In the genomic region with DNA sequence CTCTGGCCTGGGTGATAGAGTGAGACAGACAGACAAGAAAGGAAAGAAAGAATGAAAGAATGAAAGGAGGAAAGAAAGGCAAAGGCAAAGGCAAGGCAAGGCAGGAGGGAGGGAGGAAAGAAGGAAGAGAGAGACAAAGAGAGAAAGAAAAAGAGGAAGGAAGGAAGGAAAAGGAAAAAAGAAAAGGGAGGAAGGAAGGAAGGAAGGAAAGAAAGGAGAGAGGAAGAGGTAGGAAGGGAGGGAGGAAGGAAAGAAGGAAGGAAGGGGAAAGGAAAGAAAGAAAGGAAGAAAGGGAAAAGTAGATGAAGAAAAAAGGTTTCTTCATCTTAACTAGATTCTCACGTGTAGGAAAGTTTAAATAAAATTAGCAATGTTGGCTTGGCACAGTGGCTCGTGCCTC, we compare ENCODE assay signal across 32 cellular contexts.
"Had no signal": no experiment of that assay in that cellular context is flagged by ENCODE, and none has a peak within 500 bp of the region (broad histone marks: within the 10 kb centered on the region; RNA-seq: fewer than 3 reads in every experiment).

No MANE protein-coding gene starts in this region.

- H3K27me3 ChIP-seq: dorsolateral prefrontal cortex, heart right ventricle, pancreas, right lobe of liver, tibial nerve, upper lobe of left lung had no signal

- H3K27me3 Mint-ChIP-seq: stimulated activated naive CD8-positive, alpha-beta T cell treated with anti-CD3 and anti-CD28 coated beads, Interleukin-15, Interleukin-2, amounts not matched to agents 100 ng/mL and 50 ng/mL, for 24 hours had no signal

- H3K4me3 Mint-ChIP-seq: memory B cell; mesothelial cell of epicardium; naive thymus-derived CD4-positive, alpha-beta T cell; nephron; stimulated activated naive B cell treated with anti-CD40 and anti-IgM and Interleukin-4, amounts not matched to agents 10 μg/mL and 1 μg/mL and 100 μg/mL, for 72 hours; stimulated activated naive CD8-positive, alpha-beta T cell treated with anti-CD3 and anti-CD28 coated beads, Interleukin-15, Interleukin-2, amounts not matched to agents 100 ng/mL and 50 ng/mL, for 24 hours had no signal

- H3K4me1 ChIP-seq: left ventricle myocardium inferior, lower lobe of right lung, pancreas, right lobe of liver, upper lobe of left lung had no signal

- H3K36me3 ChIP-seq: left ventricle myocardium inferior, pancreas, right lobe of liver, thoracic aorta, tibial nerve had no signal

- H3K36me3 Mint-ChIP-seq: memory B cell; mesothelial cell of epicardium; stimulated activated naive B cell treated with anti-CD40 and anti-IgM and Interleukin-4, amounts not matched to agents 10 μg/mL and 1 μg/mL and 100 μg/mL, for 72 hours had no signal

- H3K9me3 ChIP-seq: heart right ventricle, left ventricle myocardium inferior, lower lobe of right lung, mucosa of descending colon, pancreas, right lobe of liver, thoracic aorta, tibial nerve, upper lobe of left lung had no signal

- H3K27ac ChIP-seq: dorsolateral prefrontal cortex, epithelial cell of prostate, heart right ventricle, left ventricle myocardium inferior, lower lobe of right lung, pancreas, right lobe of liver, thoracic aorta, tibial nerve, upper lobe of left lung had no signal

- FAIRE-seq: colon, islet of Langerhans, pancreas, small intestine, urothelium cell line had no signal

- H3K27ac Mint-ChIP-seq: memory B cell; mesothelial cell of epicardium; nephron; stimulated activated naive B cell treated with anti-CD40 and anti-IgM and Interleukin-4, amounts not matched to agents 10 μg/mL and 1 μg/mL and 100 μg/mL, for 72 hours; stimulated activated naive CD8-positive, alpha-beta T cell treated with anti-CD3 and anti-CD28 coated beads, Interleukin-15, Interleukin-2, amounts not matched to agents 100 ng/mL and 50 ng/mL, for 24 hours had no signal

- H3K9me3 Mint-ChIP-seq: mesothelial cell of epicardium; naive thymus-derived CD4-positive, alpha-beta T cell; nephron; stimulated activated naive B cell treated with anti-CD40 and anti-IgM and Interleukin-4, amounts not matched to agents 10 μg/mL and 1 μg/mL and 100 μg/mL, for 72 hours; stimulated activated naive CD8-positive, alpha-beta T cell treated with anti-CD3 and anti-CD28 coated beads, Interleukin-15, Interleukin-2, amounts not matched to agents 100 ng/mL and 50 ng/mL, for 24 hours had no signal

- DNase-seq: caudate nucleus; cerebellar nuclear complex; dorsolateral prefrontal cortex; effector CD4-positive, alpha-beta T cell; foreskin melanocyte; glutamatergic neuron; heart right ventricle; hippocampal formation; left colon; left ventricle myocardium inferior; lower lobe of right lung; mucosa of descending colon; naive thymus-derived CD4-positive, alpha-beta T cell; nucleus accumbens; pancreas; retina; right lobe of liver; small intestine; stimulated activated CD4-positive, alpha-beta T cell treated with anti-CD3 and anti-CD28 coated beads, Interleukin-4, amount 100 ng/mL, for 4 hours; stimulated activated naive B cell treated with anti-CD40 and anti-IgM and Interleukin-4, amounts not matched to agents 10 μg/mL and 1 μg/mL and 100 μg/mL, for 72 hours; upper lobe of left lung had no signal

- H3K4me3 ChIP-seq: dorsolateral prefrontal cortex, heart right ventricle, left ventricle myocardium inferior, lower lobe of right lung, mucosa of descending colon, pancreas, right lobe of liver, thoracic aorta, tibial nerve, upper lobe of left lung had no signal

- ATAC-seq: esophagus mucosa; heart right ventricle; left colon; lower lobe of right lung; mucosa of descending colon; naive thymus-derived CD4-positive, alpha-beta T cell; pancreas; right lobe of liver; stimulated activated naive B cell treated with anti-CD40 and anti-IgM and Interleukin-4, amounts not matched to agents 10 μg/mL and 1 μg/mL and 100 μg/mL, for 72 hours had no signal
